8 cellular contexts compared by ENCODE assay signal in the genomic region with DNA sequence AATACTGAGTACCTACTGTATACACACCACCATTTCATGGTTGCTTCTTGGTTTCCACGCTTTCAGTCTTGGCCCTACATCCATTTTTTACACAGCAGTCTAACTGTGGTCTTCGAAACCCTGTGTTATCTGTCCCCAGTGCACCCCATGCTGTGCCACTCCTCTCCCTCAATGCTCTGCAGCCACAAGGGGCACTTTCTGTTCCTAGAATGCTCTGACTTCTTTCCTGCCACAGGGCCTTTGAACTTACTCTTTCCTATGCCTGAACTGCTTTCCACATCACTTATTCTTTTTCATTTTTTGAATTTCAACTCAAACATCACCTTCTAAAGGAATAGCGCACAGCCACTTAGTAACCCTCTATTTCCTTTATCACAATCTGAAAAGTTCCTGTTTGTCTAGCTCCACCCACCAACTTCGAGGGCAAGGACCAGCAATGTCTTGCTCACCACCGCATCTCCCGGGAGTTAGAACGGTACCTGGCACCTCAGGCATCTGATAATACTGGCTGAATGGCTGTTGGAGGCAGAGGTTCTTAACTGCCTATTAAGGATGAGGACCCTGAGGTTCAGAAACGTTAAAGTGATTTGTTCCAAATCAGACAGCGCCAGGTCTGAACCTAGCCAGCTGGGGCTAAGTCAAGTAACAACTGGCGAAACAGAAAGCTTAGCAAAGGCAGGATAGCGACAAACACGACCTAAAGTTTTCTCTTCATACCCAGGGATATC. TPM values are rescaled to one million over a fixed set of nuclear protein-coding genes. Genes with fewer than 3 reads are reported as not detected.
DNase-seq lines count a peak whose midpoint lies in the region; ATAC-seq and TF ChIP-seq lines count a peak whose summit lies in the region.

No MANE protein-coding gene starts in this region.

- in situ Hi-C loops in brain microvascular endothelial cell (cut with HindIII; ENCODE audit: low pct_ligation_motif_present, low sequenced_read_pairs) = no loop called here

- no peaks in the 10 kb centered on the region for H3K9me3 ChIP-seq in CD4-positive, alpha-beta memory T cell (ENCODE audit: control insufficient read depth in 1 of 2, low read length in 2 of 2)

- intact Hi-C loops in CD4-positive, alpha-beta memory T cell (cut with micrococcal nuclease) = loop anchor here (1.0 to 2.0 kb wide), 6 partner anchors 49 to 436 kb away; partner anchors contain the start of genes GAB2, INTS4, KCTD21 and NARS2

- peak overlapping the region; percentile 74 for H3K27ac ChIP-seq in CD4-positive, alpha-beta memory T cell (ENCODE audit: low read depth, low read length)
- peak overlapping the region; percentile 85 for H3K27ac ChIP-seq in brain microvascular endothelial cell

- peaks cover 21% of the 10 kb centered on the region for H3K4me1 ChIP-seq in CD4-positive, alpha-beta memory T cell (ENCODE audit: insufficient read depth, low read length)

- CTCF ChIA-PET in CD4-positive, alpha-beta memory T cell (lab: Charles Lee; ENCODE audit: partially characterized antibody) = interaction anchor here (0.6 to 1.6 kb wide), 10 partner anchors 9 to 281 kb away, joined by 3 to 8 read pairs (median 4); partner anchors contain the start of gene INTS4

- H3K9me3 Mint-ChIP-seq in CD4-positive, alpha-beta memory T cell = no peaks in the 10 kb centered on the region
- H3K9me3 Mint-ChIP-seq in memory B cell = peaks cover 1% of the 10 kb centered on the region

- peaks cover 23 to 37% (median 31%) of the 10 kb centered on the region in 4 donors for H3K4me1 Mint-ChIP-seq in CD4-positive, alpha-beta memory T cell
- peaks cover 23% of the 10 kb centered on the region for H3K4me1 Mint-ChIP-seq in memory B cell

- ATAC-seq in GM19372 (IDR thresholded peaks at IDR 0.05; ENCODE audit: low read depth, unreplicated experiment) (peak; percentile 8), HG03439 (IDR thresholded peaks at IDR 0.05; ENCODE audit: unreplicated experiment) (peak; percentile 27), SK-N-SH treated with all-trans-retinoic acid at 6 μM for 48 hours (peak; percentile 49), memory B cell (ENCODE audit: low read depth) (peak; percentile 41)

- H3K36me3 ChIP-seq in CD4-positive, alpha-beta memory T cell (ENCODE audit: insufficient read depth, low read length) = no peaks in the 10 kb centered on the region
- no peaks in the 10 kb centered on the region for H3K36me3 ChIP-seq in brain microvascular endothelial cell (replicated peaks)

- H3K27me3 Mint-ChIP-seq in CD4-positive, alpha-beta memory T cell = no peaks in the 10 kb centered on the region
- H3K27me3 Mint-ChIP-seq in memory B cell = no peaks in the 10 kb centered on the region

- peak overlapping the region; percentile 91 to 98 (median 95) for H3K27ac Mint-ChIP-seq in CD4-positive, alpha-beta memory T cell
- H3K27ac Mint-ChIP-seq in memory B cell = peak overlapping the region; percentile 90

- H3K4me3 ChIP-seq in CD4-positive, alpha-beta memory T cell (ENCODE audit: low read length in 2 of 2) = peak overlapping the region; percentile 78 to 88
- peak overlapping the region; percentile 87 for H3K4me3 ChIP-seq in brain microvascular endothelial cell (ENCODE audit: low read depth, low read length)

- peak; percentile 25 for TF ChIP-seq CTCF in brain microvascular endothelial cell (IDR thresholded peaks at IDR 0.05; ENCODE audit: low read depth, low read length, missing control alignments)

- DNase-seq in CD4-positive, alpha-beta memory T cell = peak in 1 of 5 donors; percentile 66
- DNase-seq in brain microvascular endothelial cell (peak; percentile 28), memory B cell (ENCODE audit: low spot score in 2 of 2) (peak in 1 of 2 donors; percentile 1), 8988T (no peak)
- DNase-seq in stimulated activated CD8-positive, alpha-beta memory T cell treated with anti-CD3 and anti-CD28 coated beads, Interleukin-7, amount 100 ng/mL, for 4 hours (ENCODE audit: low read depth in 2 of 2) = peak; percentile 19 to 35

- POLR2A ChIA-PET in CD4-positive, alpha-beta memory T cell (lab: Charles Lee; ENCODE audit: partially characterized antibody) = interaction anchor here (0.7 to 2.9 kb wide), 11 partner anchors 17 to 436 kb away, joined by 3 to 29 read pairs (median 12); partner anchors contain the start of genes AAMDC, GAB2, INTS4 and KCTD21

- H3K4me3 Mint-ChIP-seq in CD4-positive, alpha-beta memory T cell = peak overlapping the region; percentile 91 to 99 (median 95)
- peak overlapping the region; percentile 93 for H3K4me3 Mint-ChIP-seq in memory B cell

- no peaks in the 10 kb centered on the region for H3K27me3 ChIP-seq in CD4-positive, alpha-beta memory T cell (ENCODE audit: insufficient read depth, low read length)
- no peaks in the 10 kb centered on the region for H3K27me3 ChIP-seq in brain microvascular endothelial cell (replicated peaks)

- peaks cover 19 to 24% of the 10 kb centered on the region in 2 donors for H3K36me3 Mint-ChIP-seq in CD4-positive, alpha-beta memory T cell
- H3K36me3 Mint-ChIP-seq in memory B cell = peaks cover 6% of the 10 kb centered on the region

TF ChIP-seq in SK-N-SH treated with all-trans-retinoic acid at 6 μM for 48 hours, 23 proteins besides CTCF, POLR2A, EP300 and RAD21:
- TF ChIP-seq ARNTL (CRISPR knock-in tag; IDR thresholded peaks at IDR 0.05; ENCODE audit: borderline replicate concordance, low read depth) = no peak
- TF ChIP-seq, protein P1, sequence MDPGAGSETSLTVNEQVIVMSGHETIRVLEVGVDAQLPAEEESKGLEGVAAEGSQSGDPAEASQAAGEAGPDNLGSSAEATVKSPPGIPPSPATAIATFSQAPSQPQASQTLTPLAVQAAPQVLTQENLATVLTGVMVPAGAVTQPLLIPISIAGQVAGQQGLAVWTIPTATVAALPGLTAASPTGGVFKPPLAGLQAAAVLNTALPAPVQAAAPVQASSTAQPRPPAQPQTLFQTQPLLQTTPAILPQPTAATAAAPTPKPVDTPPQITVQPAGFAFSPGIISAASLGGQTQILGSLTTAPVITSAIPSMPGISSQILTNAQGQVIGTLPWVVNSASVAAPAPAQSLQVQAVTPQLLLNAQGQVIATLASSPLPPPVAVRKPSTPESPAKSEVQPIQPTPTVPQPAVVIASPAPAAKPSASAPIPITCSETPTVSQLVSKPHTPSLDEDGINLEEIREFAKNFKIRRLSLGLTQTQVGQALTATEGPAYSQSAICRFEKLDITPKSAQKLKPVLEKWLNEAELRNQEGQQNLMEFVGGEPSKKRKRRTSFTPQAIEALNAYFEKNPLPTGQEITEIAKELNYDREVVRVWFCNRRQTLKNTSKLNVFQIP (CRISPR knock-in tag; IDR thresholded peaks at IDR 0.05; ENCODE audit: borderline replicate concordance, low read depth) = no peak
- TF ChIP-seq PPARA (CRISPR knock-in tag; IDR thresholded peaks at IDR 0.05; ENCODE audit: borderline replicate concordance) = no peak
- TF ChIP-seq ZNF8 (CRISPR knock-in tag; IDR thresholded peaks at IDR 0.05) = no peak

RNA-seq across cellular contexts. Expression of gene ALG8, which starts 0.6 kb away (rescaled TPM):
- 10 to 100 TPM; 27.6 to 31.2 TPM for total RNA-seq in CD4-positive, alpha-beta memory T cell
- 10 to 100 TPM; 47.6 to 66.9 TPM for polyA plus RNA-seq in CD4-positive, alpha-beta memory T cell

RNA-seq across cellular contexts. Expression of gene KCTD21, which starts 49.6 kb away (rescaled TPM):
- total RNA-seq in CD4-positive, alpha-beta memory T cell = 1 to 10 TPM; 8.0 to 8.6 TPM
- polyA plus RNA-seq in CD4-positive, alpha-beta memory T cell = 1 to 10 TPM in 1 of 2 donors, under 1 TPM in 1; 0.88 to 2.6 TPM

RNA-seq across cellular contexts. Expression of gene USP35, which starts 49.9 kb away (rescaled TPM):
- 10 to 100 TPM; 12.4 to 14.3 TPM for total RNA-seq in CD4-positive, alpha-beta memory T cell
- polyA plus RNA-seq in CD4-positive, alpha-beta memory T cell = 1 to 10 TPM in 1 of 2 donors, under 1 TPM in 1; 0.11 to 1.2 TPM

RNA-seq across cellular contexts. Expression of gene NDUFC2, which starts 59.2 kb away (rescaled TPM):
- total RNA-seq in CD4-positive, alpha-beta memory T cell = 10 to 100 TPM; 80.5 to 86.5 TPM
- polyA plus RNA-seq in CD4-positive, alpha-beta memory T cell = 100 to 1,000 TPM; 158 to 188 TPM
